Comparison of ENCODE assay signal across 10 cellular contexts in genomic region chr13:100542546-100543156, GRCh38. TPM values are rescaled to one million over a fixed set of nuclear protein-coding genes. Genes with fewer than 3 reads are reported as not detected.
DNase-seq lines count a peak whose midpoint lies in the region; ATAC-seq, FAIRE-seq and TF ChIP-seq lines count a peak whose summit lies in the region.
"Had no signal": no experiment of that assay in that cellular context is flagged by ENCODE, and none has a peak within 500 bp of the region (broad histone marks: within the 10 kb centered on the region; RNA-seq: fewer than 3 reads in every experiment).

No MANE protein-coding gene starts in this region.

- H3K4me1 Mint-ChIP-seq in astrocyte (ENCODE audit: low read depth, unreplicated experiment), result no peaks in the 10 kb centered on the region

- H4K20me1 ChIP-seq in Loucy (ENCODE audit: insufficient read depth, low read length, poor library complexity, severe bottlenecking) (no peaks in the 10 kb centered on the region), astrocyte (ENCODE audit: insufficient read depth, low read length) (peaks cover 3% of the 10 kb centered on the region)

- no peaks in the 10 kb centered on the region for H3K36me3 Mint-ChIP-seq in astrocyte (ENCODE audit: low read depth, unreplicated experiment)

- H3K27ac Mint-ChIP-seq in astrocyte (ENCODE audit: unreplicated experiment), result no peak overlapping the region

- H3K4me3 Mint-ChIP-seq in astrocyte (ENCODE audit: unreplicated experiment), result no peak overlapping the region

- POLR2A ChIA-PET in HEK293T (lab: Yijun Ruan, JAX), result no interaction called here

- H3K9ac ChIP-seq in Loucy (ENCODE audit: low read depth, low read length, poor library complexity, severe bottlenecking) (no peak overlapping the region), astrocyte (ENCODE audit: low read length) (no peak overlapping the region)

- no peaks in the 10 kb centered on the region for H3K36me3 ChIP-seq in Loucy (ENCODE audit: insufficient read depth, low read length)
- H3K36me3 ChIP-seq in astrocyte (ENCODE audit: insufficient read depth, low read length), result no peaks in the 10 kb centered on the region
- no peaks in the 10 kb centered on the region for H3K36me3 ChIP-seq in lung (ENCODE audit: control insufficient read depth in 2 of 2, insufficient read depth in 2 of 2, low read length in 2 of 2)

- ATAC-seq in lung (ENCODE audit: insufficient read depth, low FRiP score), result peak; percentile 28

- H3K27me3 Mint-ChIP-seq in astrocyte (ENCODE audit: low read depth, unreplicated experiment), result no peaks in the 10 kb centered on the region

- H3K79me2 ChIP-seq in Loucy (ENCODE audit: insufficient read depth, low read length) (no peaks in the 10 kb centered on the region), astrocyte (ENCODE audit: insufficient read depth, low read length) (no peaks in the 10 kb centered on the region)

- 51 to 56% methylated on average over 12 of the region's 12 CpGs for WGBS in lung, 2 donors

- no peaks in the 10 kb centered on the region for H3K9me3 Mint-ChIP-seq in astrocyte (ENCODE audit: unreplicated experiment)

- FAIRE-seq in astrocyte (lab: Jason Lieb, UNC), result peak; percentile 17

- H3K9me2 ChIP-seq in Loucy (replicated peaks; ENCODE audit: low read depth, low read length), result no peaks in the 10 kb centered on the region

- H3K4me2 ChIP-seq in Loucy (ENCODE audit: low read depth, low read length, poor library complexity, severe bottlenecking) (peak overlapping the region; percentile 2), astrocyte (ENCODE audit: low read length) (no peak overlapping the region)

- H3K4me1 ChIP-seq in Loucy (ENCODE audit: insufficient read depth, low read length, poor library complexity, severe bottlenecking) (peaks cover 9% of the 10 kb centered on the region), astrocyte (ENCODE audit: insufficient read depth, low read length) (peaks cover 4% of the 10 kb centered on the region), lung (ENCODE audit: control insufficient read depth in 2 of 2, insufficient read depth in 2 of 2, low read length in 2 of 2) (peaks cover 0 to 5% of the 10 kb centered on the region in 2 donors)

- TF ChIP-seq CTCF in GM12873 (IDR thresholded peaks at IDR 0.05; ENCODE audit: insufficient read depth, low read depth, low read length, missing control alignments), result peak; percentile 49
- peak; percentile 70 for TF ChIP-seq CTCF in Loucy (conservative IDR thresholded peaks at IDR 0.05; ENCODE audit: low read length)
- peak; percentile 58 for TF ChIP-seq CTCF in astrocyte (IDR thresholded peaks at IDR 0.05; ENCODE audit: insufficient read depth, low read depth, low read length)
- TF ChIP-seq CTCF in lung (IDR thresholded peaks at IDR 0.05; ENCODE audit: control extremely low read depth, extremely low read depth), result no peak

- H3K9me3 ChIP-seq in Loucy (ENCODE audit: insufficient read depth, low read depth, low read length) (no peaks in the 10 kb centered on the region), astrocyte (ENCODE audit: insufficient read depth, low read depth, low read length) (no peaks in the 10 kb centered on the region), lung (ENCODE audit: control insufficient read depth in 2 of 2, insufficient read depth in 1 of 2, low read length in 1 of 2) (no peaks in the 10 kb centered on the region)

- H3K27me3 ChIP-seq in Loucy (ENCODE audit: insufficient read depth, low read length, poor library complexity, severe bottlenecking) (no peaks in the 10 kb centered on the region), astrocyte (ENCODE audit: insufficient read depth, low read length) (no peaks in the 10 kb centered on the region), lung (ENCODE audit: control insufficient read depth, insufficient read depth) (no peaks in the 10 kb centered on the region)

- CTCF ChIA-PET in HEK293T (lab: Yijun Ruan, JAX), result interaction anchor here (1.2 kb wide), 1 partner anchor 12 kb away, joined by 4 read pairs; no protein-coding TSS in a partner anchor

- DNase-seq in AG08396 (ENCODE audit: low spot score) (peak; percentile 38), HEK293T (ENCODE audit: extremely low spot score) (peak; percentile 23), astrocyte (ENCODE audit: low read depth) (peak; percentile 25), lung (ENCODE audit: low spot score) (no peak)
- no peak for DNase-seq in stimulated activated naive CD4-positive, alpha-beta T cell treated with Interleukin-2 at 50 U/mL for 16 hours (lab: John Stamatoyannopoulos, UW)
- DNase-seq in activated CD4-positive, alpha-beta T cell treated with anti-CD3 and anti-CD28 coated beads for 48 hours, result no peak

- H3K27ac ChIP-seq in astrocyte (ENCODE audit: low read depth, low read length), result no peak overlapping the region
- no peak overlapping the region for H3K27ac ChIP-seq in lung (ENCODE audit: low read depth in 1 of 2, low read length in 1 of 2)
- H3K27ac ChIP-seq: SK-N-MC had no signal

- H2AFZ ChIP-seq in Loucy (ENCODE audit: low read length) (no peak overlapping the region), astrocyte (ENCODE audit: low read depth, low read length) (no peak overlapping the region)

- H3K4me3 ChIP-seq in Loucy (ENCODE audit: low read length, poor library complexity, severe bottlenecking) (no peak overlapping the region), astrocyte (ENCODE audit: insufficient read depth, low read depth, low read length) (no peak overlapping the region), lung (no peak overlapping the region)
- H3K4me3 ChIP-seq: SK-N-MC, skin epidermis had no signal

- no peaks in the 10 kb centered on the region for H3F3A ChIP-seq in Loucy (ENCODE audit: low read depth)

TF ChIP-seq in HEK293T, 16 proteins besides CTCF, POLR2A, EP300 and RAD21:
- TF ChIP-seq FOXA1 (IDR thresholded peaks at IDR 0.05) (no peak), ZNF384 (IDR thresholded peaks at IDR 0.05) (peak; percentile 81), CTBP1 (IDR thresholded peaks at IDR 0.05; ENCODE audit: borderline replicate concordance) (no peak), PKNOX1 (IDR thresholded peaks at IDR 0.05) (peak; percentile 24; the same call in 1 of the 2 replicates), SUZ12 (IDR thresholded peaks at IDR 0.05) (no peak)

RNA-seq across cellular contexts. Expression of gene GGACT, which starts 45.9 kb away (rescaled TPM):
- total RNA-seq in astrocyte, result 7.7 and 7.9 TPM in 2 replicates
- total RNA-seq in lung, result 1 to 10 TPM; 5.3 to 6.8 TPM
- polyA plus RNA-seq in lung, result 1 to 10 TPM; 1.1 to 2.6 TPM

Comparison
In these comparisons a context has a peak if more than half of its experiments do, and no peak if none do; other contexts are left out.
1. DNase-seq: peak in AG08396 (single experiment), HEK293T (single experiment) and astrocyte (single experiment); none in lung (single experiment), stimulated activated naive CD4-positive, alpha-beta T cell treated with Interleukin-2 at 50 U/mL for 16 hours (single experiment) and activated CD4-positive, alpha-beta T cell treated with anti-CD3 and anti-CD28 coated beads for 48 hours (single experiment).